Comparison of ENCODE assay signal across 24 cellular contexts in the genomic region with DNA sequence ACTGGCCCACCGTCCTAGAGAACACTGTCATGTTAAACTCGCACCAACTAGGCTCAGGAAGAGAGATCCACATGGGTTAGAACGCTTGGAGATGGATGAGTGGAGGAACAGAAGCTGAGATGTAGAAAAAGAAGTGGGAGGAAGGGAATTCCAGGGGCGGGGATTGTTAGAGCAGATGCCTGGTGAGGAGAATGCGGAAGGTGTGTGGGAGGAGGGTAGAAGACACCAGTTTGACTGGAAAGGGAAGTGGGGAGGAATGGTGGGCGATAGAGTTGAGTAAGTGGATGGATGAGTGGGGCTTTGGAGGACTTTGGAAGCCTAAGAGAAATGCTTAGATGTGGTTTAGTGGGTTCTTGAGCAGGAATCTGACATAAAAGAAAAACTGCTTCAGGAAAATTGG. TPM values are rescaled to one million over a fixed set of nuclear protein-coding genes. Genes with fewer than 3 reads are reported as not detected.
DNase-seq lines count a peak whose midpoint lies in the region; ATAC-seq and TF ChIP-seq lines count a peak whose summit lies in the region.
"Had no signal": no experiment of that assay in that cellular context is flagged by ENCODE, and none has a peak within 500 bp of the region (broad histone marks: within the 10 kb centered on the region; RNA-seq: fewer than 3 reads in every experiment).

No MANE protein-coding gene starts in this region.

- H2BK5ac ChIP-seq in mesendoderm (ENCODE audit: low read length): no peak overlapping the region

- H3K4me1 Mint-ChIP-seq in MCF 10A (ENCODE audit: insufficient read depth, unreplicated experiment): peaks cover 6% of the 10 kb centered on the region
- peaks cover 46% of the 10 kb centered on the region for H3K4me1 Mint-ChIP-seq in endodermal cell
- H3K4me1 Mint-ChIP-seq: CD4-positive, CD25-positive, alpha-beta regulatory T cell; stimulated activated effector memory CD8-positive, alpha-beta T cell treated with anti-CD3 and anti-CD28 coated beads, Interleukin-12 subunit alpha, Interleukin-12 subunit beta, amount 100 ng/mL, for 72 hours had no signal

- no peaks in the 10 kb centered on the region for H3K79me2 ChIP-seq in mammary epithelial cell (ENCODE audit: insufficient read depth, low read length)
- H3K79me2 ChIP-seq in mesendoderm (ENCODE audit: control insufficient read depth, insufficient read depth, low read length): no peaks in the 10 kb centered on the region

- no peak overlapping the region for H3K4me2 ChIP-seq in mammary epithelial cell (ENCODE audit: insufficient read depth, low read depth, low read length)
- H3K4me2 ChIP-seq in mesendoderm (ENCODE audit: low read length): no peak overlapping the region

- H4K8ac ChIP-seq in mesendoderm (ENCODE audit: low read depth, low read length): no peak overlapping the region

- H3K4me1 ChIP-seq in mammary epithelial cell (ENCODE audit: insufficient read depth, low read length): no peaks in the 10 kb centered on the region
- H3K4me1 ChIP-seq in endodermal cell (ENCODE audit: control insufficient read depth, insufficient read depth, low read length): peaks cover 28% of the 10 kb centered on the region
- peaks cover 3% of the 10 kb centered on the region for H3K4me1 ChIP-seq in mesendoderm (ENCODE audit: control insufficient read depth, low read depth, low read length)

- no peak overlapping the region for H3K27ac ChIP-seq in mammary epithelial cell (ENCODE audit: insufficient read depth, low read depth, low read length)
- H3K27ac ChIP-seq in endodermal cell (ENCODE audit: low read depth, low read length): no peak overlapping the region
- H3K27ac ChIP-seq in mesendoderm (ENCODE audit: low read depth, low read length): peak overlapping the region; percentile 24
- H3K27ac ChIP-seq: VCaP had no signal

- peak overlapping the region; percentile 57 for H2BK15ac ChIP-seq in mesendoderm (replicated peaks; ENCODE audit: low read depth)

- H3K4me3 Mint-ChIP-seq in MCF 10A (ENCODE audit: unreplicated experiment) (no peak overlapping the region), endodermal cell (no peak overlapping the region)
- H3K4me3 Mint-ChIP-seq: activated CD8-positive, alpha-beta T cell treated with anti-CD3 and anti-CD28 coated beads, Interleukin-2, amount 10 ng/mL, durations not matched to agents 7 days and 5 days; CD4-positive, CD25-positive, alpha-beta regulatory T cell; natural killer cell treated with Interleukin-12 subunit alpha and Interleukin-12 subunit beta and Interleukin-15 and Interleukin-18, amount 100 ng/mL, for 72 hours; stimulated activated effector memory CD8-positive, alpha-beta T cell treated with anti-CD3 and anti-CD28 coated beads, Interleukin-12 subunit alpha, Interleukin-12 subunit beta, amount 100 ng/mL, for 72 hours had no signal

- CTCF ChIA-PET in mammary epithelial cell (lab: Charles Lee; ENCODE audit: low non-redundant PET) (no interaction called here), MCF 10A (lab: Yijun Ruan, JAX) (interaction anchor here (1.5 to 2.6 kb wide), 2 partner anchors 10 to 12 kb away, joined by 5 to 8 read pairs; no protein-coding TSS in a partner anchor)

- no peak overlapping the region for H3K23ac ChIP-seq in mesendoderm (ENCODE audit: low read length)

- no peak overlapping the region for H3K56ac ChIP-seq in mesendoderm (ENCODE audit: low read length)

- peak overlapping the region; percentile 4 for H3K18ac ChIP-seq in mesendoderm (ENCODE audit: low read length)

- H3K9me3 Mint-ChIP-seq in MCF 10A (ENCODE audit: unreplicated experiment) (no peaks in the 10 kb centered on the region), endodermal cell (no peaks in the 10 kb centered on the region)
- H3K9me3 Mint-ChIP-seq: activated T-helper 2 cell treated with anti-CD3 and anti-CD28 coated beads, Interferon-gamma antibody, Interleukin-2, Interleukin-4, amounts not matched to agents 10 μg/mL and 5 μg/mL and 100 μg/mL, durations not matched to agents 14 hours and 24 hours and 36 hours; CD4-positive, CD25-positive, alpha-beta regulatory T cell; natural killer cell treated with Interleukin-12 subunit alpha and Interleukin-12 subunit beta and Interleukin-15 and Interleukin-18, amount 100 ng/mL, for 72 hours; stimulated activated effector memory CD8-positive, alpha-beta T cell treated with anti-CD3 and anti-CD28 coated beads, Interleukin-12 subunit alpha, Interleukin-12 subunit beta, amount 100 ng/mL, for 72 hours had no signal

- H3K9ac ChIP-seq in mammary epithelial cell (ENCODE audit: insufficient read depth, low read length) (no peak overlapping the region), endodermal cell (ENCODE audit: extremely low read depth, low read length, poor library complexity, severe bottlenecking) (no peak overlapping the region), mesendoderm (ENCODE audit: low read length) (no peak overlapping the region)

- H3K36me3 Mint-ChIP-seq in MCF 10A (ENCODE audit: insufficient read depth, unreplicated experiment) (no peaks in the 10 kb centered on the region), endodermal cell (ENCODE audit: low read depth) (no peaks in the 10 kb centered on the region)
- H3K36me3 Mint-ChIP-seq: CD4-positive, CD25-positive, alpha-beta regulatory T cell; natural killer cell treated with Interleukin-12 subunit alpha and Interleukin-12 subunit beta and Interleukin-15 and Interleukin-18, amount 100 ng/mL, for 72 hours; stimulated activated effector memory CD8-positive, alpha-beta T cell treated with anti-CD3 and anti-CD28 coated beads, Interleukin-12 subunit alpha, Interleukin-12 subunit beta, amount 100 ng/mL, for 72 hours had no signal

- WGBS in mammary epithelial cell (ENCODE audit: low coverage, missing lambda C conversion rate): 44% methylated on average over 6 of the region's 6 CpGs
- 63 to 76% methylated on average over 5 to 6 of the region's 6 CpGs for WGBS in endodermal cell (ENCODE audit: insufficient coverage in 1 of 2, insufficient read length in 1 of 2), 2 experiments
- WGBS in mesendoderm (ENCODE audit: extremely low coverage, insufficient coverage, low lambda C conversion rate): 100% methylated on average over 1 of the region's 6 CpGs

- no peak for DNase-seq in mammary epithelial cell
- DNase-seq in MCF 10A (ENCODE audit: unreplicated experiment): no peak
- peak; percentile 76 for DNase-seq in endodermal cell
- DNase-seq in mesendoderm: peak; percentile 51
- no peak for DNase-seq in mesenteric fat pad (ENCODE audit: low spot score)
- no peak for DNase-seq in middle frontal gyrus (ENCODE audit: extremely low spot score, low spot score)
- DNase-seq in inferior parietal cortex (ENCODE audit: extremely low spot score): no peak
- DNase-seq: 8988T; activated CD4-positive, alpha-beta T cell treated with anti-CD3 and anti-CD28 coated beads for 4 hours; activated CD8-positive, alpha-beta T cell treated with anti-CD3 and anti-CD28 coated beads, Interleukin-2, amount 10 ng/mL, durations not matched to agents 7 days and 5 days; activated naive CD4-positive, alpha-beta T cell treated with anti-CD3 and anti-CD28 coated beads, Interleukin-2, amount 50 U/mL, for 16 hours; CD4-positive, CD25-positive, alpha-beta regulatory T cell; IMR-90; islet precursor cell; mucosa of descending colon; NCI-H1694; NCI-H446 treated with DMSO at 0.1 percent for 48 hours; NCI-H774; SHP77 treated with DMSO at 0.1 percent for 48 hours had no signal

- H4K5ac ChIP-seq in mesendoderm (ENCODE audit: low read length): no peak overlapping the region

- H3K4me3 ChIP-seq in mammary epithelial cell (replicated peaks in 1 of 3; ENCODE audit: insufficient read depth in 1 of 3, low read depth in 2 of 3, low read length in 3 of 3): no peak overlapping the region
- H3K4me3 ChIP-seq in endodermal cell (ENCODE audit: low read length): no peak overlapping the region
- H3K4me3 ChIP-seq in mesendoderm (ENCODE audit: low read length): no peak overlapping the region
- H3K4me3 ChIP-seq: mucosa of descending colon had no signal

- H3K9me3 ChIP-seq in mammary epithelial cell (replicated peaks; ENCODE audit: insufficient read depth, low read length): no peaks in the 10 kb centered on the region
- no peaks in the 10 kb centered on the region for H3K9me3 ChIP-seq in endodermal cell (ENCODE audit: control insufficient read depth, low read length)
- H3K9me3 ChIP-seq: mucosa of descending colon had no signal

- no peaks in the 10 kb centered on the region for H3K27me3 Mint-ChIP-seq in MCF 10A (ENCODE audit: insufficient read depth, unreplicated experiment)
- H3K27me3 Mint-ChIP-seq in endodermal cell (ENCODE audit: insufficient read depth): peaks cover 2% of the 10 kb centered on the region
- H3K27me3 Mint-ChIP-seq: CD4-positive, CD25-positive, alpha-beta regulatory T cell; natural killer cell treated with Interleukin-12 subunit alpha and Interleukin-12 subunit beta and Interleukin-15 and Interleukin-18, amount 100 ng/mL, for 72 hours had no signal

- ATAC-seq in GM21723 (IDR thresholded peaks at IDR 0.05; ENCODE audit: unreplicated experiment): no peak
- ATAC-seq: activated CD8-positive, alpha-beta T cell treated with anti-CD3 and anti-CD28 coated beads, Interleukin-2, amount 10 ng/mL, durations not matched to agents 7 days and 5 days; mucosa of descending colon; natural killer cell treated with Interleukin-12 subunit alpha and Interleukin-12 subunit beta and Interleukin-15 and Interleukin-18, amount 100 ng/mL, for 72 hours; stimulated activated effector memory CD8-positive, alpha-beta T cell treated with anti-CD3 and anti-CD28 coated beads, Interleukin-12 subunit alpha, Interleukin-12 subunit beta, amount 100 ng/mL, for 72 hours had no signal

- intact Hi-C loops in mammary epithelial cell (cut with micrococcal nuclease): no loop called here
- intact Hi-C loops in MCF 10A (cut with micrococcal nuclease): no loop called here

- H3K27ac Mint-ChIP-seq in MCF 10A (ENCODE audit: low read depth, unreplicated experiment) (no peak overlapping the region), endodermal cell (no peak overlapping the region)
- H3K27ac Mint-ChIP-seq: activated CD8-positive, alpha-beta T cell treated with anti-CD3 and anti-CD28 coated beads, Interleukin-2, amount 10 ng/mL, durations not matched to agents 7 days and 5 days; activated T-helper 2 cell treated with anti-CD3 and anti-CD28 coated beads, Interferon-gamma antibody, Interleukin-2, Interleukin-4, amounts not matched to agents 10 μg/mL and 5 μg/mL and 100 μg/mL, durations not matched to agents 14 hours and 24 hours and 36 hours; natural killer cell treated with Interleukin-12 subunit alpha and Interleukin-12 subunit beta and Interleukin-15 and Interleukin-18, amount 100 ng/mL, for 72 hours; stimulated activated effector memory CD8-positive, alpha-beta T cell treated with anti-CD3 and anti-CD28 coated beads, Interleukin-12 subunit alpha, Interleukin-12 subunit beta, amount 100 ng/mL, for 72 hours had no signal

- no peak overlapping the region for H3K4ac ChIP-seq in mesendoderm (ENCODE audit: low read depth, low read length)

- no TSS peak for BruUV-seq in mammary epithelial cell (replicated peaks; lab: Mats Ljungman, UMichigan)
- BruUV-seq in MCF 10A (replicated peaks; lab: Mats Ljungman, UMichigan): no TSS peak

- no peak overlapping the region for H2BK120ac ChIP-seq in mesendoderm (ENCODE audit: low read depth, low read length)

- H3K27me3 ChIP-seq in mammary epithelial cell (ENCODE audit: insufficient read depth, low read length) (no peaks in the 10 kb centered on the region), endodermal cell (ENCODE audit: control insufficient read depth, insufficient read depth, low read length, poor library complexity, severe bottlenecking) (no peaks in the 10 kb centered on the region), mesendoderm (ENCODE audit: insufficient read depth, low read length, poor library complexity) (no peaks in the 10 kb centered on the region)

- TF ChIP-seq CTCF in mammary epithelial cell (conservative IDR thresholded peaks at IDR 0.05 in 1 of 2, IDR thresholded peaks at IDR 0.05 in 1 of 2; ENCODE audit: extremely low read depth in 1 of 2, insufficient read depth in 1 of 2, low read depth in 1 of 2, low read length in 2 of 2) (no peak), MCF 10A (IDR thresholded peaks at IDR 0.05; ENCODE audit: unreplicated experiment) (no peak), endodermal cell (conservative IDR thresholded peaks at IDR 0.05) (no peak)

- in situ Hi-C loops in mammary epithelial cell (cut with MboI; ENCODE audit: low sequenced_read_pairs in 2 of 2): no loop called here

- no peaks in the 10 kb centered on the region for H3K79me1 ChIP-seq in mesendoderm (ENCODE audit: low read length)

- H3K36me3 ChIP-seq in mammary epithelial cell (ENCODE audit: insufficient read depth, low read length) (no peaks in the 10 kb centered on the region), endodermal cell (ENCODE audit: control insufficient read depth, insufficient read depth, low read length) (no peaks in the 10 kb centered on the region), mesendoderm (ENCODE audit: control insufficient read depth, insufficient read depth, low read length) (no peaks in the 10 kb centered on the region)

- POLR2A ChIA-PET in MCF 10A (lab: Yijun Ruan, JAX): no interaction called here

- no peaks in the 10 kb centered on the region for H4K20me1 ChIP-seq in mammary epithelial cell (ENCODE audit: insufficient read depth, low read length)

- no peak overlapping the region for H2AK5ac ChIP-seq in mesendoderm (ENCODE audit: low read length)

- dilution Hi-C loops in mammary epithelial cell (cut with HindIII; ENCODE audit: low sequenced_read_pairs): no loop called here

- peak overlapping the region; percentile 64 for H2AFZ ChIP-seq in mammary epithelial cell (ENCODE audit: low read depth, low read length)

RNA-seq across cellular contexts. Expression of gene DHX38, which starts 37.4 kb away (rescaled TPM):
- total RNA-seq in mammary epithelial cell (10 to 100 TPM; 32.3 to 62.9 TPM), MCF 10A (2022) (65.2 and 75.2 TPM in 2 replicates), endodermal cell (10 to 100 TPM; 66.9 to 80.1 TPM), mesenteric fat pad (53.4 TPM)
- polyA plus RNA-seq in mammary epithelial cell: 35.5 TPM
- polyA minus RNA-seq in mammary epithelial cell: 59.6 TPM
- polyA plus RNA-seq in endodermal cell (2013, experiment 1 of 2): 49.3 TPM
- 42.3 TPM for polyA plus RNA-seq in endodermal cell (2013, experiment 2 of 2)
- 37.8 TPM for polyA plus RNA-seq in mesendoderm (2013, experiment 1 of 2)
- 37.0 TPM for polyA plus RNA-seq in mesendoderm (2013, experiment 2 of 2)

RNA-seq across cellular contexts. Expression of gene TXNL4B, which starts 37.6 kb away (rescaled TPM):
- total RNA-seq in mammary epithelial cell (10 to 100 TPM in 1 of 2 donors, 1 to 10 TPM in 1; 7.5 to 16.3 TPM), MCF 10A (2022) (17.4 and 18.6 TPM in 2 replicates), endodermal cell (10 to 100 TPM; 10.6 to 13.1 TPM), mesenteric fat pad (7.7 TPM)
- polyA plus RNA-seq in mammary epithelial cell: 10.2 TPM
- polyA minus RNA-seq in mammary epithelial cell: 5.8 TPM
- 9.8 TPM for polyA plus RNA-seq in endodermal cell (2013, experiment 1 of 2)
- 9.8 TPM for polyA plus RNA-seq in endodermal cell (2013, experiment 2 of 2)
- 6.6 TPM for polyA plus RNA-seq in mesendoderm (2013, experiment 1 of 2)
- 6.1 TPM for polyA plus RNA-seq in mesendoderm (2013, experiment 2 of 2)

RNA-seq across cellular contexts. Expression of gene PMFBP1, which starts 40.9 kb away (rescaled TPM):
- total RNA-seq in mammary epithelial cell (under 1 TPM; under 0.01 to 0.49 TPM), MCF 10A (2022) (1.4 TPM in 2 replicates), endodermal cell (1 to 10 TPM; 2.1 to 4.1 TPM), mesenteric fat pad (0.39 TPM)
- polyA plus RNA-seq in mammary epithelial cell: 0.07 TPM
- polyA minus RNA-seq in mammary epithelial cell: 4.2 TPM
- polyA plus RNA-seq in endodermal cell (2013, experiment 1 of 2): 2.0 TPM
- polyA plus RNA-seq in endodermal cell (2013, experiment 2 of 2): 1.6 TPM
- polyA plus RNA-seq in mesendoderm (2013, experiment 1 of 2): 0.51 TPM
- polyA plus RNA-seq in mesendoderm (2013, experiment 2 of 2): 0.52 TPM
- total RNA-seq: activated T-helper 2 cell treated with anti-CD3 and anti-CD28 coated beads, Interferon-gamma antibody, Interleukin-2, Interleukin-4, amounts not matched to agents 10 μg/mL and 5 μg/mL and 100 μg/mL, durations not matched to agents 14 hours and 24 hours and 36 hours had no signal
- polyA plus RNA-seq: CD4-positive, CD25-positive, alpha-beta regulatory T cell; IMR-90 had no signal

Comparison
In these comparisons a context has a peak if more than half of its experiments do, and no peak if none do; other contexts are left out.
1. DNase-seq: peak in endodermal cell (single experiment) and mesendoderm (single experiment); none in mammary epithelial cell (single experiment), MCF 10A (single experiment), mesenteric fat pad (single experiment), middle frontal gyrus (single experiment) and inferior parietal cortex (single experiment).